Comparison of ENCODE assay signal across 8 cellular contexts in genomic region chr1:41495171-41495948, GRCh38. TPM values are rescaled to one million over a fixed set of nuclear protein-coding genes. Genes with fewer than 3 reads are reported as not detected.
A peak's percentile ranks its signal among the peaks of the same experiment; 100 is the strongest.
DNase-seq lines count a peak whose midpoint lies in the region; ATAC-seq, FAIRE-seq and TF ChIP-seq lines count a peak whose summit lies in the region.

No MANE protein-coding gene starts in this region.

- BruUV-seq in HepG2 (replicated peaks; lab: Mats Ljungman, UMichigan): no TSS peak

- no peak overlapping the region for H3K27ac ChIP-seq in MM.1S (ENCODE audit: low read length)
- no peak overlapping the region for H3K27ac ChIP-seq in HepG2 (ENCODE audit: extremely low read length, insufficient read depth, low read length)

- CTCF ChIA-PET in HepG2 (lab: Yijun Ruan, JAX; ENCODE audit: low intra/inter-chr PET ratio, low total read pairs): no interaction called here

- peak; percentile 38 for TF ChIP-seq CTCF in MM.1S (IDR thresholded peaks at IDR 0.05; ENCODE audit: low read length)
- TF ChIP-seq CTCF in astrocyte of the spinal cord (IDR thresholded peaks at IDR 0.05; ENCODE audit: low read depth, low read length): peak; percentile 39
- no peak for TF ChIP-seq CTCF in HepG2 (CRISPR knock-in tag; IDR thresholded peaks at IDR 0.05)

- H3K36me3 ChIP-seq in ES-I3 (ENCODE audit: insufficient read depth, low read length) (no peaks in the 10 kb centered on the region), MM.1S (replicated peaks; ENCODE audit: insufficient read depth, low read length) (no peaks in the 10 kb centered on the region), HepG2 (replicated peaks in 1 of 2; ENCODE audit: control insufficient read depth in 1 of 2, insufficient read depth in 2 of 2, low read length in 2 of 2) (no peaks in the 10 kb centered on the region)

- no peak for FAIRE-seq in HepG2 (lab: Jason Lieb, UNC)

- ATAC-seq in HepG2 (peak; percentile 12), GM21723 (IDR thresholded peaks at IDR 0.05; ENCODE audit: unreplicated experiment) (no peak), HG03196 (IDR thresholded peaks at IDR 0.05; ENCODE audit: unreplicated experiment) (no peak)

- no peaks in the 10 kb centered on the region for H3K27me3 ChIP-seq in MM.1S (replicated peaks; ENCODE audit: insufficient read depth, low read length)
- H3K27me3 ChIP-seq in HepG2 (ENCODE audit: control insufficient read depth in 1 of 2, insufficient read depth in 2 of 2, low read length in 2 of 2): peaks cover 0 to 7% of the 10 kb centered on the region in 2 experiments; a peak in 2 of 5 replicates

- TF ChIP-seq POLR2A in HepG2 (IDR thresholded peaks at IDR 0.05; ENCODE audit: insufficient read depth in 1 of 2, low read depth in 2 of 2, low read length in 2 of 2): no peak

- in situ Hi-C loops in astrocyte of the spinal cord (cut with HindIII; ENCODE audit: low sequenced_read_pairs) (no loop called here), HepG2 (cut with HindIII; ENCODE audit: extremely low pct_ligation_motif_present, low pct_unique_long_range_greater_than_20kb) (no loop called here)

- no peak for DNase-seq in MM.1S
- peak; percentile 53 for DNase-seq in astrocyte of the spinal cord (ENCODE audit: low read depth, low spot score)
- peak; percentile 15 for DNase-seq in HepG2 (ENCODE audit: low spot score)
- no peak for DNase-seq in cortex of kidney (lab: John Stamatoyannopoulos, UW)
- no peak for DNase-seq in NCI-H1048 (lab: John Stamatoyannopoulos, UW)

- H3K4me1 ChIP-seq in ES-I3 (ENCODE audit: insufficient read depth, low read length) (peaks cover 26% of the 10 kb centered on the region; the same call in 1 of the 2 replicates), MM.1S (ENCODE audit: low read length) (0 out of 2 replicates have a peak, but pooled peaks cover 8% of the 10 kb centered on the region), HepG2 (ENCODE audit: insufficient read depth, low read length) (no peaks in the 10 kb centered on the region)

- POLR2A ChIA-PET in HepG2 (lab: Yijun Ruan, JAX): no interaction called here

- peak overlapping the region; percentile 50 for H3K9ac ChIP-seq in ES-I3 (ENCODE audit: low read depth, low read length)
- no peak overlapping the region; the same call in 1 of the 2 replicates for H3K9ac ChIP-seq in MM.1S (ENCODE audit: low read length)
- no peak overlapping the region for H3K9ac ChIP-seq in HepG2 (ENCODE audit: insufficient read depth, low read depth, low read length)

- H2AFZ ChIP-seq in MM.1S (ENCODE audit: low read length) (peak overlapping the region; percentile 74), HepG2 (ENCODE audit: low read length) (no peak overlapping the region)

- TF ChIP-seq EP300 in HepG2 (IDR thresholded peaks at IDR 0.05; ENCODE audit: low read depth in 2 of 2, low read length in 2 of 2) (no peak), HepG2 (CRISPR knock-in tag; IDR thresholded peaks at IDR 0.05; ENCODE audit: borderline replicate concordance) (no peak)

- H3K79me2 ChIP-seq in MM.1S (ENCODE audit: low read length): no peaks in the 10 kb centered on the region
- no peaks in the 10 kb centered on the region for H3K79me2 ChIP-seq in HepG2 (ENCODE audit: insufficient read depth, low read length)

- no peak for TF ChIP-seq RAD21 in HepG2 (CRISPR knock-in tag; IDR thresholded peaks at IDR 0.05)

- intact Hi-C loops in HepG2 (cut with micrococcal nuclease; ENCODE audit: unreplicated experiment): no loop called here

- H3F3A ChIP-seq in MM.1S (ENCODE audit: insufficient read depth, low read length): no peaks in the 10 kb centered on the region

- H4K20me1 ChIP-seq in MM.1S (ENCODE audit: insufficient read depth, low read length) (no peaks in the 10 kb centered on the region), HepG2 (ENCODE audit: insufficient read depth, low read length) (no peaks in the 10 kb centered on the region)

- no peak overlapping the region; the same call in 1 of the 2 replicates for H3K4me3 ChIP-seq in MM.1S (ENCODE audit: low read length)
- H3K4me3 ChIP-seq in astrocyte of the spinal cord (ENCODE audit: low read depth, low read length): no peak overlapping the region
- no peak overlapping the region for H3K4me3 ChIP-seq in HepG2 (replicated peaks in 1 of 3; ENCODE audit: insufficient read depth in 1 of 3, low read depth in 2 of 3, low read length in 3 of 3)

- WGBS in HepG2 (ENCODE audit: low lambda C conversion rate): 48% methylated on average over 16 of the region's 19 CpGs

- H3K4me2 ChIP-seq in MM.1S (ENCODE audit: low read depth, low read length) (peak overlapping the region; percentile 62), HepG2 (ENCODE audit: low read depth, low read length) (peak overlapping the region; percentile 23; the same call in 1 of the 2 replicates)

- H3K9me3 ChIP-seq in ES-I3 (ENCODE audit: control insufficient read depth, insufficient read depth, low read length): no peaks in the 10 kb centered on the region
- no peaks in the 10 kb centered on the region for H3K9me3 ChIP-seq in MM.1S (replicated peaks; ENCODE audit: insufficient read depth, low read length)
- no peaks in the 10 kb centered on the region for H3K9me3 ChIP-seq in HepG2 (ENCODE audit: low read length)

- no peaks in the 10 kb centered on the region for H3K9me2 ChIP-seq in MM.1S (replicated peaks; ENCODE audit: insufficient read depth, low read length)

TF ChIP-seq in HepG2, 621 proteins besides CTCF, POLR2A, EP300 and RAD21:
- no peak for TF ChIP-seq FOXC1 (CRISPR knock-in tag; IDR thresholded peaks at IDR 0.05; ENCODE audit: borderline replicate concordance)
- TF ChIP-seq ZNF605 (CRISPR knock-in tag; IDR thresholded peaks at IDR 0.05): no peak
- no peak for TF ChIP-seq KLF12 (CRISPR knock-in tag; IDR thresholded peaks at IDR 0.05; ENCODE audit: borderline replicate concordance)
- no peak for TF ChIP-seq IKZF4 (CRISPR knock-in tag; IDR thresholded peaks at IDR 0.05; ENCODE audit: borderline replicate concordance, low read depth, not compliant biosample characterization)
- TF ChIP-seq AKNA (CRISPR knock-in tag; IDR thresholded peaks at IDR 0.05; ENCODE audit: borderline replicate concordance): no peak
- no peak for TF ChIP-seq IRX3 (CRISPR knock-in tag; IDR thresholded peaks at IDR 0.05; ENCODE audit: borderline replicate concordance, low read depth)
- no peak for TF ChIP-seq ZNF781 (CRISPR knock-in tag; IDR thresholded peaks at IDR 0.05; ENCODE audit: borderline replicate concordance, not compliant biosample characterization)
- TF ChIP-seq ZFP36L1 (CRISPR knock-in tag; IDR thresholded peaks at IDR 0.05): no peak

RNA-seq across cellular contexts. Expression of gene EDN2, which starts 10.9 kb away (rescaled TPM):
- not detected in 2 replicates for total RNA-seq in HepG2 (2016; rRNA removed; fragmentation: Illumina TruSeq; extraction: Trizol)
- total RNA-seq in HepG2 (2016; cell fraction: cytosol; rRNA removed; fragmentation: Illumina TruSeq; extraction: Trizol; ENCODE audit: low read depth): not detected in 2 replicates
- not detected in 2 replicates for total RNA-seq in HepG2 (2016; cell fraction: insoluble cytoplasmic fraction; rRNA removed; fragmentation: Illumina TruSeq; extraction: Trizol)
- total RNA-seq in HepG2 (2016; cell fraction: membrane; rRNA removed; fragmentation: Illumina TruSeq; extraction: Trizol): not detected in 2 replicates
- not detected in 2 replicates for total RNA-seq in HepG2 (2016; cell fraction: nucleus; rRNA removed; fragmentation: Illumina TruSeq; extraction: Trizol)
- not detected in 2 replicates for polyA plus RNA-seq in HepG2 (2011; rRNA removed)
- polyA plus RNA-seq in HepG2 (2011; cell fraction: cytosol; rRNA removed): not detected in 2 replicates
- polyA plus RNA-seq in HepG2 (2011; cell fraction: nucleus; rRNA removed): not detected in 2 replicates
- not detected in 2 replicates for polyA plus RNA-seq in HepG2 (2012)
- not detected in 2 replicates for polyA plus RNA-seq in HepG2 (2016; cell fraction: cytosol; fragmentation: Illumina TruSeq; extraction: Trizol; ENCODE audit: low read depth)
- not detected in 2 replicates for polyA plus RNA-seq in HepG2 (2016; cell fraction: insoluble cytoplasmic fraction; fragmentation: Illumina TruSeq; extraction: Trizol; ENCODE audit: low read depth)
- not detected in 2 replicates for polyA plus RNA-seq in HepG2 (2016; cell fraction: membrane; fragmentation: Illumina TruSeq; extraction: Trizol; ENCODE audit: low read depth)
- not detected in 2 replicates for polyA plus RNA-seq in HepG2 (2016; cell fraction: nucleus; fragmentation: Illumina TruSeq; extraction: Trizol; ENCODE audit: insufficient read depth, low read depth)
- 1.1 TPM in 1 of 2 replicates, not detected in the other for polyA minus RNA-seq in HepG2 (2011; rRNA and poly(A)+ RNA removed; ENCODE audit: low replicate concordance)
- polyA minus RNA-seq in HepG2 (2011; cell fraction: cytosol; rRNA and poly(A)+ RNA removed): not detected in 2 replicates
- polyA minus RNA-seq in HepG2 (2011; cell fraction: nucleus; rRNA and poly(A)+ RNA removed): not detected in 2 replicates

Comparison
In these comparisons a context has a peak if more than half of its experiments do, and no peak if none do; other contexts are left out.
1. DNase-seq: peak in astrocyte of the spinal cord (single experiment) and HepG2 (single experiment); none in MM.1S (single experiment), cortex of kidney (single experiment) and NCI-H1048 (single experiment).